Comparison of ENCODE assay signal across 1 cellular context in the genomic region with DNA sequence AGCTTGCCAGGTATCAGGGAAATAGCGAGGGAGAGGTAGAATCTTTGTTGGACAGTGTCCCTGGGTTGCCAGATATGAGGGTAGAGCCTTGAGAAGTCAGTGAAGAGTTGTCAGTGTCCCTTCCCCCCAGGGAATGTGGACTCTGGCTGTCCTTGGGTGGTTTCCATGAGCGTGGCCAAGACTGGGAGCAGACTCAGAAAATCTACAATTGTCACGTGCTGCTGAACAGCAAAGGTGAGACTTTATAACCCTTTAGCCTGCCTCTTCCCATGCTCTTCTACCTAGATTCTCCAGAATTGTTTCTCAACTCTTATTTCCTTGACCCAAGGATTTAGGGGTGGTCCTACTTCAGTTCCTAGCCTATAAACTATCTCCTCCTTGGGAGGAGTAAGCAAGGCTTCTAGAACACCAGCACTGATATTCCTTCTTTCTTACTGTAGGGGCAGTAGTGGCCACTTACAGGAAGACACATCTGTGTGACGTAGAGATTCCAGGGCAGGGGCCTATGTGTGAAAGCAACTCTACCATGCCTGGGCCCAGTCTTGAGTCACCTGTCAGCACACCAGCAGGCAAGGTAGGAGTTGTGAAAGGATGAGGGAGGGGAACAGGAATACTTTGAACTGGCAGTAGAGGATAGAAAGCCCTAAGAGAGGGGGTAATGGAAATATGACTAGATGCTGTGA.
TF ChIP-seq lines count a peak whose summit lies in the region.

No MANE protein-coding gene starts in this region.

TF ChIP-seq in endothelial cell of umbilical vein, 7 proteins besides CTCF, POLR2A, EP300 and RAD21:
- peak; percentile 15 for TF ChIP-seq POLR2AphosphoS5 (IDR thresholded peaks at IDR 0.05; ENCODE audit: insufficient read depth, low read depth, low read length)
- TF ChIP-seq MAX (IDR thresholded peaks at IDR 0.05; ENCODE audit: insufficient read depth, insufficient read length): no peak
- no peak for TF ChIP-seq GATA2 (IDR thresholded peaks at IDR 0.05; ENCODE audit: insufficient read depth, insufficient read length, low read depth, low read length)
- no peak for TF ChIP-seq JUN (IDR thresholded peaks at IDR 0.05; ENCODE audit: borderline replicate concordance, insufficient read depth, insufficient read length, low read depth)
TF ChIP-seq in endothelial cell of umbilical vein: peak in this region for 1.
